In genomic region chr19:4584670-4585460, GRCh38 we compare ENCODE assay signal across 10 cellular contexts. TPM values are rescaled to one million over a fixed set of nuclear protein-coding genes. Genes with fewer than 3 reads are reported as not detected.
A peak's percentile ranks its signal among the peaks of the same experiment; 100 is the strongest.
DNase-seq lines count a peak whose midpoint lies in the region; ATAC-seq, FAIRE-seq and TF ChIP-seq lines count a peak whose summit lies in the region.
"Had no signal": no experiment of that assay in that cellular context is flagged by ENCODE, and none has a peak within 500 bp of the region (broad histone marks: within the 10 kb centered on the region; RNA-seq: fewer than 3 reads in every experiment).

No MANE protein-coding gene starts in this region.

- H3K14ac ChIP-seq in neuronal stem cell (ENCODE audit: low read length): no peak overlapping the region

- H4K91ac ChIP-seq in neuronal stem cell (ENCODE audit: low read depth, low read length, poor library complexity): no peak overlapping the region

- intact Hi-C loops in dorsolateral prefrontal cortex (cut with DNase I) (no loop called here), pancreas (cut with DNase I) (no loop called here)

- H3K9ac ChIP-seq in neuronal stem cell (ENCODE audit: low read depth, low read length, poor library complexity): peak overlapping the region; percentile 40

- peak overlapping the region; percentile 96 for H2AFZ ChIP-seq in neuronal stem cell (ENCODE audit: low read length)

- H3K36me3 ChIP-seq in neuronal stem cell (replicated peaks in 1 of 2; ENCODE audit: control insufficient read depth in 2 of 2, insufficient read depth in 2 of 2, low read length in 2 of 2) (no peaks in the 10 kb centered on the region), pancreas (no peaks in the 10 kb centered on the region)
- H3K36me3 ChIP-seq: upper lobe of left lung had no signal

- H3K4me2 ChIP-seq in neuronal stem cell (ENCODE audit: insufficient read depth, low read length, poor library complexity, severe bottlenecking): peak overlapping the region; percentile 90

- no peak overlapping the region for H2BK120ac ChIP-seq in neuronal stem cell (ENCODE audit: low read depth, low read length)

- WGBS in neuronal stem cell (ENCODE audit: extremely low coverage in 2 of 2, insufficient read length in 2 of 2, insufficient replicate concordance in 1 of 2), 2 donors: no CpG with 5 or more reads among the region's 45 CpGs
- WGBS in pancreas, 2 donors: 12 to 16% methylated on average over 30 to 45 of the region's 45 CpGs

- H4K8ac ChIP-seq in neuronal stem cell (ENCODE audit: low read depth, low read length): no peak overlapping the region

- no peak overlapping the region for H3K23ac ChIP-seq in neuronal stem cell (ENCODE audit: low read depth, low read length, poor library complexity)

- peak overlapping the region; percentile 98 for H3K18ac ChIP-seq in neuronal stem cell (ENCODE audit: low read length)

- ATAC-seq in pancreas: no peak
- ATAC-seq in HG03196 (IDR thresholded peaks at IDR 0.05; ENCODE audit: unreplicated experiment): no peak
- ATAC-seq: T-cell had no signal

- TF ChIP-seq CTCF in LNCaP clone FGC (IDR thresholded peaks at IDR 0.05; ENCODE audit: control insufficient read depth, extremely low read depth, insufficient read depth) (no peak), dorsolateral prefrontal cortex (IDR thresholded peaks at IDR 0.05 in 54 of 56, conservative IDR thresholded peaks at IDR 0.05 in 2 of 56; ENCODE audit: low read depth in 1 of 56, partially characterized antibody in 56 of 56) (no peak), pancreas (IDR thresholded peaks at IDR 0.05) (no peak)

- peak overlapping the region; percentile 82 for H2BK15ac ChIP-seq in neuronal stem cell (ENCODE audit: low read length)

- H2BK5ac ChIP-seq in neuronal stem cell (ENCODE audit: low read length): peak overlapping the region; percentile 88

- H3K4me3 ChIP-seq in LNCaP clone FGC (ENCODE audit: low read depth, low read length): peak overlapping the region; percentile 43
- peak overlapping the region; percentile 41 to 81 (median 66) for H3K4me3 ChIP-seq in dorsolateral prefrontal cortex
- H3K4me3 ChIP-seq in neuronal stem cell (ENCODE audit: low read length in 2 of 2): peak overlapping the region; percentile 47 to 86
- H3K4me3 ChIP-seq in pancreas: peak overlapping the region in 2 of 4 donors; percentile 33 to 40

- no peak overlapping the region for H2BK12ac ChIP-seq in neuronal stem cell (ENCODE audit: low read length)

- H3K79me1 ChIP-seq in neuronal stem cell (ENCODE audit: low read depth, low read length): peaks cover 1% of the 10 kb centered on the region

- FAIRE-seq in pancreas (lab: Jason Lieb, UNC): no peak

- H3K27ac ChIP-seq in dorsolateral prefrontal cortex (peak overlapping the region in 52 of 59 donors; percentile 8 to 86 (median 60)), neuronal stem cell (replicated peaks; ENCODE audit: low read length) (no peak overlapping the region), pancreas (no peak overlapping the region)
- H3K27ac ChIP-seq: upper lobe of left lung had no signal

- H3K9me3 ChIP-seq in neuronal stem cell (replicated peaks in 1 of 2; ENCODE audit: control insufficient read depth in 2 of 2, insufficient read depth in 1 of 2, low read depth in 1 of 2, low read length in 2 of 2): no peaks in the 10 kb centered on the region
- no peaks in the 10 kb centered on the region for H3K9me3 ChIP-seq in pancreas
- H3K9me3 ChIP-seq: upper lobe of left lung had no signal

- DNase-seq in COLO668 (lab: John Stamatoyannopoulos, UW; ENCODE audit: unreplicated experiment) (peak; percentile 70), LNCaP clone FGC (ENCODE audit: low read depth) (no peak), dorsolateral prefrontal cortex (peak in 4 of 10 donors; percentile 19 to 70 (median 50)), neuronal stem cell (ENCODE audit: low spot score) (no peak), pancreas (no peak), NCI-H226 (no peak)
- DNase-seq in activated CD8-positive, alpha-beta memory T cell treated with anti-CD3 and anti-CD28 coated beads, Interleukin-2, amount 50 U/mL, for 4 hours: no peak
- DNase-seq: T-cell had no signal

- peaks cover 0 to 24% (median 4%) of the 10 kb centered on the region in 45 donors for H3K27me3 ChIP-seq in dorsolateral prefrontal cortex
- peaks cover 0 to 15% (median 5%) of the 10 kb centered on the region in 3 experiments for H3K27me3 ChIP-seq in neuronal stem cell (ENCODE audit: control insufficient read depth in 3 of 3, insufficient read depth in 3 of 3, low read depth in 1 of 3, low read length in 3 of 3)
- peaks cover 0 to 20% (median 2%) of the 10 kb centered on the region in 4 donors for H3K27me3 ChIP-seq in pancreas

- peaks cover 15 to 20% of the 10 kb centered on the region in 2 donors for H3K4me1 ChIP-seq in neuronal stem cell (ENCODE audit: control insufficient read depth in 2 of 2, insufficient read depth in 1 of 2, low read depth in 1 of 2, low read length in 2 of 2)
- H3K4me1 ChIP-seq in pancreas: peaks cover 0 to 11% (median 10%) of the 10 kb centered on the region in 3 donors

- H3K4ac ChIP-seq in neuronal stem cell (ENCODE audit: low read length): no peak overlapping the region

- peak overlapping the region; percentile 98 for H2AK5ac ChIP-seq in neuronal stem cell (ENCODE audit: low read depth, low read length)

RNA-seq across cellular contexts. Expression of gene SEMA6B, which starts 25.4 kb away (rescaled TPM):
- 100 to 1,000 TPM in 56 of 120 experiments, 10 to 100 TPM in 64; 32.4 to 162 (median 98.7) TPM for total RNA-seq in dorsolateral prefrontal cortex
- 42.5 TPM for polyA plus RNA-seq in neuronal stem cell (2013, experiment 1 of 2)
- polyA plus RNA-seq in neuronal stem cell (2013, experiment 2 of 2): 43.0 TPM
- total RNA-seq in pancreas: 1 to 10 TPM; 2.2 to 4.7 (median 2.5) TPM
- 1 to 10 TPM; 4.4 TPM for polyA plus RNA-seq in pancreas

RNA-seq across cellular contexts. Expression of gene LRG1, which starts 45.0 kb away (rescaled TPM):
- total RNA-seq in dorsolateral prefrontal cortex (1 to 10 TPM in 34 of 120 experiments, under 1 TPM in 72, not detected in 14; 0.13 to 3.5 (median 0.68) TPM), pancreas (10 to 100 TPM in 5 of 6 donors, 1 to 10 TPM in 1; 7.9 to 53.6 (median 14.8) TPM)
- polyA plus RNA-seq in neuronal stem cell (2013, experiment 1 of 2): not detected
- 0.01 TPM for polyA plus RNA-seq in neuronal stem cell (2013, experiment 2 of 2)
- 10 to 100 TPM; 22.1 to 36.4 TPM for polyA plus RNA-seq in pancreas

RNA-seq across cellular contexts. Expression of gene PLIN5, which starts 49.8 kb away (rescaled TPM):
- total RNA-seq in dorsolateral prefrontal cortex: 10 to 100 TPM in 93 of 120 experiments, 1 to 10 TPM in 27; 5.4 to 56.3 (median 15.4) TPM
- polyA plus RNA-seq in neuronal stem cell (2013, experiment 1 of 2): 2.9 TPM
- 2.9 TPM for polyA plus RNA-seq in neuronal stem cell (2013, experiment 2 of 2)
- total RNA-seq in pancreas: 10 to 100 TPM; 30.6 to 80.2 (median 41.3) TPM
- polyA plus RNA-seq in pancreas: 100 to 1,000 TPM; 193 to 533 TPM

RNA-seq across cellular contexts. Expression of gene TNFAIP8L1, which starts 54.5 kb away (rescaled TPM):
- total RNA-seq in dorsolateral prefrontal cortex: 10 to 100 TPM in 117 of 120 experiments, 1 to 10 TPM in 3; 6.5 to 31.1 (median 19.5) TPM
- 15.5 TPM for polyA plus RNA-seq in neuronal stem cell (2013, experiment 1 of 2)
- 15.7 TPM for polyA plus RNA-seq in neuronal stem cell (2013, experiment 2 of 2)
- 1 to 10 TPM; 1.2 to 3.3 (median 1.6) TPM for total RNA-seq in pancreas
- polyA plus RNA-seq in pancreas: 1 to 10 TPM; 3.5 to 3.6 TPM

Comparison
In these comparisons a context has a peak if more than half of its experiments do, and no peak if none do; other contexts are left out.
1. H3K27ac ChIP-seq: peak in dorsolateral prefrontal cortex (52 of 59); none in neuronal stem cell (single experiment) and pancreas (0 of 4).
2. RNA of gene SEMA6B, which starts 25.4 kb away (total RNA-seq): 32.4 to 162 TPM in dorsolateral prefrontal cortex; 2.2 to 4.7 TPM in pancreas; every median in the first group is over 4 times any median in the second.